Comparison of ENCODE assay signal across 1 cellular context in the genomic region with DNA sequence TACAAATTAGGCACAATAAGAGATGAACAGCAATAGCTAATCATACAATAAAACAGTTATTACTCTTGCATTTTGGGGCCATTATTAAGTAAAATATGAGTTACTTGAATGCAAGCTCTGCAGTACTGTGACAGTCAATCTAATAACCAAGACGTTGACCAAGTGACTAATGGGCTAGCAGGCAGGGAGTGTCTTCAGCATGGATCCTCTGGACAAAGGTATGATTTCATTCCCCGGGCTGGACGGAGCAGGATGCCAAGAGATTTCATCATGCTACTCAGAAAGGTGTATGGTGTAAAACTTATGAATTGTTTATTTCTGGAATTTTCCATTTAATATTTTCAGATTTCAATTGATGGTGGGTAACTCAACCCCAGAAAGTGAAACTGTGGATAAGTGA.
TF ChIP-seq lines count a peak whose summit lies in the region.

No MANE protein-coding gene starts in this region.

TF ChIP-seq in HepG2, 621 proteins besides CTCF, POLR2A, EP300 and RAD21 (continued from another document):
- TF ChIP-seq AHDC1 (CRISPR knock-in tag; IDR thresholded peaks at IDR 0.05; ENCODE audit: borderline replicate concordance) = no peak
- no peak for TF ChIP-seq ZNF709 (CRISPR knock-in tag; IDR thresholded peaks at IDR 0.05)
- TF ChIP-seq ZNF616 (CRISPR knock-in tag; IDR thresholded peaks at IDR 0.05; ENCODE audit: low read depth) = no peak
- TF ChIP-seq MATR3 (CRISPR knock-in tag; IDR thresholded peaks at IDR 0.05) = no peak
- no peak for TF ChIP-seq ZNF329 (CRISPR knock-in tag; IDR thresholded peaks at IDR 0.05; ENCODE audit: low read depth)
- TF ChIP-seq ZNF136 (CRISPR knock-in tag; IDR thresholded peaks at IDR 0.05; ENCODE audit: low read depth) = no peak
- no peak for TF ChIP-seq THAP9 (CRISPR knock-in tag; IDR thresholded peaks at IDR 0.05; ENCODE audit: borderline replicate concordance)
- TF ChIP-seq ZNF496 (CRISPR knock-in tag; IDR thresholded peaks at IDR 0.05; ENCODE audit: insufficient replicate concordance) = no peak
- no peak for TF ChIP-seq SOX13 (IDR thresholded peaks at IDR 0.05)
- no peak for TF ChIP-seq SOX13 (CRISPR knock-in tag; conservative IDR thresholded peaks at IDR 0.05 in 1 of 2, IDR thresholded peaks at IDR 0.05 in 1 of 2)
- no peak for TF ChIP-seq ZNF350 (CRISPR knock-in tag; IDR thresholded peaks at IDR 0.05; ENCODE audit: borderline replicate concordance, low read depth)
- no peak for TF ChIP-seq U2AF2 (IDR thresholded peaks at IDR 0.05; ENCODE audit: low read depth, low read length)
- TF ChIP-seq, protein P1, sequence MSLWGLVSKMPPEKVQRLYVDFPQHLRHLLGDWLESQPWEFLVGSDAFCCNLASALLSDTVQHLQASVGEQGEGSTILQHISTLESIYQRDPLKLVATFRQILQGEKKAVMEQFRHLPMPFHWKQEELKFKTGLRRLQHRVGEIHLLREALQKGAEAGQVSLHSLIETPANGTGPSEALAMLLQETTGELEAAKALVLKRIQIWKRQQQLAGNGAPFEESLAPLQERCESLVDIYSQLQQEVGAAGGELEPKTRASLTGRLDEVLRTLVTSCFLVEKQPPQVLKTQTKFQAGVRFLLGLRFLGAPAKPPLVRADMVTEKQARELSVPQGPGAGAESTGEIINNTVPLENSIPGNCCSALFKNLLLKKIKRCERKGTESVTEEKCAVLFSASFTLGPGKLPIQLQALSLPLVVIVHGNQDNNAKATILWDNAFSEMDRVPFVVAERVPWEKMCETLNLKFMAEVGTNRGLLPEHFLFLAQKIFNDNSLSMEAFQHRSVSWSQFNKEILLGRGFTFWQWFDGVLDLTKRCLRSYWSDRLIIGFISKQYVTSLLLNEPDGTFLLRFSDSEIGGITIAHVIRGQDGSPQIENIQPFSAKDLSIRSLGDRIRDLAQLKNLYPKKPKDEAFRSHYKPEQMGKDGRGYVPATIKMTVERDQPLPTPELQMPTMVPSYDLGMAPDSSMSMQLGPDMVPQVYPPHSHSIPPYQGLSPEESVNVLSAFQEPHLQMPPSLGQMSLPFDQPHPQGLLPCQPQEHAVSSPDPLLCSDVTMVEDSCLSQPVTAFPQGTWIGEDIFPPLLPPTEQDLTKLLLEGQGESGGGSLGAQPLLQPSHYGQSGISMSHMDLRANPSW (CRISPR knock-in tag; IDR thresholded peaks at IDR 0.05; ENCODE audit: borderline replicate concordance) = no peak
- TF ChIP-seq, protein P2, sequence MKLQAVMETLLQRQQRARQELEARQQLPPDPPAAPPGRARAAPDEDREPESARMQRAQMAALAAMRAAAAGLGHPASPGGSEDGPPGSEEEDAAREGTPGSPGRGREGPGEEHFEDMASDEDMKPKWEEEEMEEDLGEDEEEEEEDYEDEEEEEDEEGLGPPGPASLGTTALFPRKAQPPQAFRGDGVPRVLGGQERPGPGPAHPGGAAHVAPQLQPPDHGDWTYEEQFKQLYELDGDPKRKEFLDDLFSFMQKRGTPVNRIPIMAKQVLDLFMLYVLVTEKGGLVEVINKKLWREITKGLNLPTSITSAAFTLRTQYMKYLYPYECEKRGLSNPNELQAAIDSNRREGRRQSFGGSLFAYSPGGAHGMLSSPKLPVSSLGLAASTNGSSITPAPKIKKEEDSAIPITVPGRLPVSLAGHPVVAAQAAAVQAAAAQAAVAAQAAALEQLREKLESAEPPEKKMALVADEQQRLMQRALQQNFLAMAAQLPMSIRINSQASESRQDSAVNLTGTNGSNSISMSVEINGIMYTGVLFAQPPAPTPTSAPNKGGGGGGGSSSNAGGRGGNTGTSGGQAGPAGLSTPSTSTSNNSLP (IDR thresholded peaks at IDR 0.05; ENCODE audit: low read depth, low read length) = no peak
- TF ChIP-seq, protein P3, sequence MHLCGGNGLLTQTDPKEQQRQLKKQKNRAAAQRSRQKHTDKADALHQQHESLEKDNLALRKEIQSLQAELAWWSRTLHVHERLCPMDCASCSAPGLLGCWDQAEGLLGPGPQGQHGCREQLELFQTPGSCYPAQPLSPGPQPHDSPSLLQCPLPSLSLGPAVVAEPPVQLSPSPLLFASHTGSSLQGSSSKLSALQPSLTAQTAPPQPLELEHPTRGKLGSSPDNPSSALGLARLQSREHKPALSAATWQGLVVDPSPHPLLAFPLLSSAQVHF (CRISPR knock-in tag; IDR thresholded peaks at IDR 0.05) = no peak
- no peak for TF ChIP-seq MED13 (CRISPR knock-in tag; IDR thresholded peaks at IDR 0.05)
- no peak for TF ChIP-seq CSRNP2 (CRISPR knock-in tag; conservative IDR thresholded peaks at IDR 0.05; ENCODE audit: low read depth)
TF ChIP-seq in HepG2: peak in this region for 0.
